13 cellular contexts compared by ENCODE assay signal in genomic region chr12:123471374-123472068, GRCh38. TPM values are rescaled to one million over a fixed set of nuclear protein-coding genes. Genes with fewer than 3 reads are reported as not detected.
DNase-seq lines count a peak whose midpoint lies in the region; ATAC-seq, FAIRE-seq and TF ChIP-seq lines count a peak whose summit lies in the region.
"Had no signal": no experiment of that assay in that cellular context is flagged by ENCODE, and none has a peak within 500 bp of the region (broad histone marks: within the 10 kb centered on the region; RNA-seq: fewer than 3 reads in every experiment).

No MANE protein-coding gene starts in this region.

- TF ChIP-seq POLR2A in heart left ventricle (IDR thresholded peaks at IDR 0.05) (no peak), gastrocnemius medialis (IDR thresholded peaks at IDR 0.05) (no peak)

- peak overlapping the region; percentile 2 to 41 for H3K27ac Mint-ChIP-seq in T-cell
- H3K27ac Mint-ChIP-seq: stimulated activated naive CD8-positive, alpha-beta T cell treated with anti-CD3 and anti-CD28 coated beads, Interleukin-15, Interleukin-2, amounts not matched to agents 100 ng/mL and 50 ng/mL, for 24 hours had no signal

- H3K4me3 Mint-ChIP-seq in T-cell, result no peak overlapping the region
- H3K4me3 Mint-ChIP-seq: stimulated activated naive CD8-positive, alpha-beta T cell treated with anti-CD3 and anti-CD28 coated beads, Interleukin-15, Interleukin-2, amounts not matched to agents 100 ng/mL and 50 ng/mL, for 24 hours had no signal

- H3K27ac ChIP-seq in heart left ventricle (peak overlapping the region in 9 of 12 donors; percentile 6 to 88 (median 43)), gastrocnemius medialis (peak overlapping the region; percentile 65 to 99 (median 98)), kidney (ENCODE audit: low read depth in 2 of 2, low read length in 2 of 2) (no peak overlapping the region)
- H3K27ac ChIP-seq: VCaP had no signal

- peaks cover 34% of the 10 kb centered on the region for H3K36me3 Mint-ChIP-seq in T-cell

- DNase-seq in EH (ENCODE audit: low read depth) (peak; percentile 71), T-cell (no peak), heart left ventricle (peak; percentile 67 to 82 (median 75)), gastrocnemius medialis (peak in 1 of 2 donors; percentile 67), foreskin melanocyte (no peak), kidney (no peak)
- DNase-seq in activated CD4-positive, alpha-beta T cell treated with anti-CD3 and anti-CD28 coated beads for 4 hours, result no peak
- DNase-seq in effector CD8-positive, alpha-beta T cell (lab: John Stamatoyannopoulos, UW), result no peak
- DNase-seq: dermis blood vessel endothelial cell, NCI-H187 had no signal

- WGBS in heart left ventricle, 4 donors, result 57 to 68% (median 60%) methylated on average over 6 to 8 of the region's 8 CpGs

- no peaks in the 10 kb centered on the region for H3K9me3 Mint-ChIP-seq in T-cell
- H3K9me3 Mint-ChIP-seq: stimulated activated naive CD8-positive, alpha-beta T cell treated with anti-CD3 and anti-CD28 coated beads, Interleukin-15, Interleukin-2, amounts not matched to agents 100 ng/mL and 50 ng/mL, for 24 hours had no signal

- intact Hi-C loops in heart left ventricle (cut with DNase I) (loop anchor here in 4 of 10 donors (5.0 kb wide), 2 partner anchors 51 to 61 kb away; partner anchors contain the start of gene RILPL1 (in 3 of the 4)), gastrocnemius medialis (cut with DNase I; ENCODE audit: low total_unique reads) (no loop called here), kidney (cut with DNase I) (no loop called here)

- H3K4me1 Mint-ChIP-seq in T-cell, result peaks cover 21 to 30% (median 23%) of the 10 kb centered on the region in 3 donors

- POLR2A ChIA-PET in T-cell (lab: Charles Lee), result no interaction called here

- no peak overlapping the region for H3K4me3 ChIP-seq in heart left ventricle
- H3K4me3 ChIP-seq in gastrocnemius medialis, result no peak overlapping the region
- H3K4me3 ChIP-seq in kidney (ENCODE audit: low read length in 2 of 2), result no peak overlapping the region

- H3K4me1 ChIP-seq in heart left ventricle (peaks cover 0 to 53% (median 16%) of the 10 kb centered on the region in 12 donors), gastrocnemius medialis (peaks cover 27 to 36% of the 10 kb centered on the region in 2 donors), kidney (ENCODE audit: control insufficient read depth in 1 of 2, insufficient read depth in 1 of 2, low read depth in 1 of 2, low read length in 2 of 2) (peaks cover 7 to 18% of the 10 kb centered on the region in 2 donors)

- CTCF ChIA-PET in T-cell (lab: Charles Lee), result no interaction called here

- H3K9me3 ChIP-seq in heart left ventricle, result no peaks in the 10 kb centered on the region
- H3K9me3 ChIP-seq in gastrocnemius medialis, result no peaks in the 10 kb centered on the region
- no peaks in the 10 kb centered on the region for H3K9me3 ChIP-seq in kidney (ENCODE audit: control insufficient read depth in 1 of 2, low read length in 2 of 2)

- peaks cover 0 to 65% (median 49%) of the 10 kb centered on the region in 9 donors for H3K36me3 ChIP-seq in heart left ventricle
- peaks cover 0 to 22% of the 10 kb centered on the region in 2 donors for H3K36me3 ChIP-seq in gastrocnemius medialis
- H3K36me3 ChIP-seq in kidney (ENCODE audit: control insufficient read depth in 1 of 2, insufficient read depth in 2 of 2, low read length in 2 of 2), result peaks cover 10 to 17% of the 10 kb centered on the region in 2 donors

- TF ChIP-seq CTCF in heart left ventricle (IDR thresholded peaks at IDR 0.05) (no peak), gastrocnemius medialis (IDR thresholded peaks at IDR 0.05 in 4 of 5, conservative IDR thresholded peaks at IDR 0.05 in 1 of 5) (no peak), kidney (IDR thresholded peaks at IDR 0.05; ENCODE audit: borderline replicate concordance, extremely low read depth, insufficient read depth) (no peak)

- no peaks in the 10 kb centered on the region for H3K27me3 Mint-ChIP-seq in T-cell
- H3K27me3 Mint-ChIP-seq: stimulated activated naive CD8-positive, alpha-beta T cell treated with anti-CD3 and anti-CD28 coated beads, Interleukin-15, Interleukin-2, amounts not matched to agents 100 ng/mL and 50 ng/mL, for 24 hours had no signal

- H3K9ac ChIP-seq in kidney (ENCODE audit: low read length in 2 of 2), result no peak overlapping the region

- no peak for ATAC-seq in T-cell (replicated peaks in 1 of 4)
- peak; percentile 79 to 91 (median 88) for ATAC-seq in heart left ventricle
- peak; percentile 37 to 57 for ATAC-seq in gastrocnemius medialis

- H3K27me3 ChIP-seq in heart left ventricle (no peaks in the 10 kb centered on the region), gastrocnemius medialis (no peaks in the 10 kb centered on the region)

- in situ Hi-C loops in gastrocnemius medialis (cut with MboI; ENCODE audit: low sequenced_read_pairs in 4 of 4), result no loop called here

- no peak for FAIRE-seq in kidney (lab: Jason Lieb, UNC)
- FAIRE-seq: RCC 7860 had no signal

RNA-seq across cellular contexts. Expression of gene SNRNP35, which starts 13.6 kb away (rescaled TPM):
- 10 to 100 TPM; 32.6 to 46.1 (median 43.2) TPM for total RNA-seq in T-cell
- 10 to 100 TPM; 18.5 to 27.4 (median 20.0) TPM for total RNA-seq in heart left ventricle
- 10 to 100 TPM; 26.2 to 72.8 TPM for polyA plus RNA-seq in heart left ventricle
- total RNA-seq in gastrocnemius medialis, result 10 to 100 TPM; 22.6 to 40.4 (median 23.5) TPM
- total RNA-seq in kidney, result 23.6 TPM
- 51.2 TPM for polyA plus RNA-seq in kidney (ENCODE audit: insufficient read depth, low read depth, low replicate concordance)

RNA-seq across cellular contexts. Expression of gene RILPL2, which starts 35.0 kb away (rescaled TPM):
- total RNA-seq in T-cell (10 to 100 TPM in 1 of 5 donors, 1 to 10 TPM in 4; 6.0 to 10.2 (median 7.1) TPM), heart left ventricle (1 to 10 TPM; 1.6 to 3.4 (median 2.1) TPM), gastrocnemius medialis (1 to 10 TPM; 1.2 to 2.0 (median 1.7) TPM), kidney (8.0 TPM)
- polyA plus RNA-seq in heart left ventricle (1 to 10 TPM; 2.2 to 3.2 TPM), kidney (ENCODE audit: insufficient read depth, low read depth, low replicate concordance) (11.1 TPM)

Comparison
In these comparisons a context has a peak if more than half of its experiments do, and no peak if none do; other contexts are left out.
1. DNase-seq: peak in EH (single experiment) and heart left ventricle (5 of 5); none in T-cell (0 of 34), foreskin melanocyte (single experiment), activated CD4-positive, alpha-beta T cell treated with anti-CD3 and anti-CD28 coated beads for 4 hours (0 of 2), kidney (single experiment) and effector CD8-positive, alpha-beta T cell (single experiment).
2. ATAC-seq: peak in heart left ventricle (4 of 4) and gastrocnemius medialis (2 of 2); none in T-cell (0 of 4).
3. H3K27ac ChIP-seq: peak in heart left ventricle (9 of 12) and gastrocnemius medialis (4 of 4); none in kidney (0 of 2).